In genomic region chr15:63391669-63392354, GRCh38 we compare ENCODE assay signal across 20 cellular contexts. TPM values are rescaled to one million over a fixed set of nuclear protein-coding genes. Genes with fewer than 3 reads are reported as not detected.
"Had no signal": no experiment of that assay in that cellular context is flagged by ENCODE, and none has a peak within 500 bp of the region (broad histone marks: within the 10 kb centered on the region; RNA-seq: fewer than 3 reads in every experiment).

No MANE protein-coding gene starts in this region.

- FAIRE-seq: endothelial cell of umbilical vein, small intestine, TTC549 had no signal

- H3K27ac Mint-ChIP-seq: brain, nephron had no signal

- DNase-seq: activated CD4-positive, alpha-beta T cell treated with anti-CD3 and anti-CD28 coated beads, Interleukin-2, amount 50 U/mL, for 48 hours; activated CD4-positive, CD25-positive, alpha-beta regulatory T cell treated with anti-CD3 and anti-CD28 coated beads, Interleukin-2, amount 50 U/mL, for 72 hours; activated naive CD4-positive, alpha-beta T cell; amygdala; effector CD8-positive, alpha-beta T cell; foreskin fibroblast; kidney glomerular epithelial cell; mesendoderm; occipital lobe; right cardiac atrium; small intestine; stimulated activated CD4-positive, alpha-beta T cell treated with anti-CD3 and anti-CD28 coated beads, Interleukin-4, amount 100 ng/mL, for 24 hours; substantia nigra; T-helper 17 cell; trophoblast cell had no signal

- H3K36me3 ChIP-seq: prostate gland had no signal

- H3K9me3 Mint-ChIP-seq: brain, nephron had no signal

- H3K4me3 ChIP-seq: prostate gland had no signal

- H3K4me1 ChIP-seq: prostate gland had no signal

- H3K9me3 ChIP-seq: prostate gland had no signal

- H3K36me3 Mint-ChIP-seq: brain had no signal

- H3K4me3 Mint-ChIP-seq: brain, nephron had no signal

- ATAC-seq: T-helper 17 cell had no signal

RNA-seq across cellular contexts. Expression of gene CA12, which starts 10.2 kb away (rescaled TPM):
- total RNA-seq: T-helper 17 cell had no signal
